Comparison of ENCODE assay signal across 3 cellular contexts in genomic region chr1:38766125-38766524, GRCh38.
"Had no signal": no experiment of that assay in that cellular context is flagged by ENCODE, and none has a peak within 500 bp of the region (broad histone marks: within the 10 kb centered on the region; RNA-seq: fewer than 3 reads in every experiment).

No MANE protein-coding gene starts in this region.

- DNase-seq: GDM1, GF-D8 had no signal

- H3K4me3 ChIP-seq: GM12878 had no signal

- ATAC-seq: GM12878 had no signal
